13 cellular contexts compared by ENCODE assay signal in the genomic region with DNA sequence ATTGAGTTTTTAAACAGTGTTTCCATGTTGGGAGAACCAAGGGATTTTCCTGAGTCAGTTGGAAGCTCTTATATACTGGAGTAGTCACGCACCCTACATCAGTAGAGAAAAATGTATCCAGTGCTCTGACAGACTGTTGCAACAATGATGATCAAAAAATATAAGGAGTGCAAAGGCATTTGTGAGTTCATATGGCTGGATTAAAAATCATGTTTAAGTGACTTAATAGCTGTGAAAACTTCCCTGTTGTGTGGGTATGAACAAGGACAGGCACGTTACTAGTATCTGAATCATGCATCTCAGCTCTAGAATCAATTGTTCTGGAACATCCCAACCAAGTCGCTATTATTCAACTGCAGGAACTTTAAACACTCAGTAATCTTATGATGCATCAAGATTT.
DNase-seq lines count a peak whose midpoint lies in the region; ATAC-seq, FAIRE-seq and TF ChIP-seq lines count a peak whose summit lies in the region.
"Had no signal": no experiment of that assay in that cellular context is flagged by ENCODE, and none has a peak within 500 bp of the region (broad histone marks: within the 10 kb centered on the region; RNA-seq: fewer than 3 reads in every experiment).

No MANE protein-coding gene starts in this region.

- intact Hi-C loops in OCI-LY7 (cut with micrococcal nuclease; ENCODE audit: unreplicated experiment) (loop anchor here (5.0 kb wide), 1 partner anchor 298 kb away; a partner anchor contains a TSS), PC-3 (cut with micrococcal nuclease) (no loop called here)

- no peak overlapping the region for H3K4me3 Mint-ChIP-seq in nephron progenitor cell
- H3K4me3 Mint-ChIP-seq in progenitor cell of endocrine pancreas (ENCODE audit: low read depth): no peak overlapping the region
- H3K4me3 Mint-ChIP-seq: H9 had no signal

- peaks cover 19% of the 10 kb centered on the region for H3K9me3 Mint-ChIP-seq in nephron progenitor cell
- peaks cover 7% of the 10 kb centered on the region for H3K9me3 Mint-ChIP-seq in progenitor cell of endocrine pancreas (ENCODE audit: low read depth)

- H3K27me3 ChIP-seq in PC-3 (ENCODE audit: low read length): no peaks in the 10 kb centered on the region

- peak overlapping the region; percentile 74 for H3K4me2 ChIP-seq in OCI-LY7 (ENCODE audit: low read length)
- H3K4me2 ChIP-seq in PC-3 (ENCODE audit: low read length): no peak overlapping the region
- H3K4me2 ChIP-seq: A549 had no signal

- H3K27me3 Mint-ChIP-seq in nephron progenitor cell (ENCODE audit: low read depth, poor library complexity) (peaks cover 3% of the 10 kb centered on the region), progenitor cell of endocrine pancreas (no peaks in the 10 kb centered on the region)

- H3K79me2 ChIP-seq in OCI-LY7 (ENCODE audit: insufficient read depth, low read depth, low read length) (no peaks in the 10 kb centered on the region), PC-3 (ENCODE audit: low read length) (no peaks in the 10 kb centered on the region)

- no peak for TF ChIP-seq CTCF in OCI-LY7 (conservative IDR thresholded peaks at IDR 0.05; ENCODE audit: low read length)
- TF ChIP-seq CTCF in epithelial cell of esophagus (IDR thresholded peaks at IDR 0.05; ENCODE audit: insufficient read depth, low read depth, low read length, missing control alignments): no peak
- TF ChIP-seq CTCF in nephron progenitor cell (IDR thresholded peaks at IDR 0.05): no peak
- TF ChIP-seq CTCF in progenitor cell of endocrine pancreas (IDR thresholded peaks at IDR 0.05; ENCODE audit: unreplicated experiment): no peak
- TF ChIP-seq CTCF in PC-3 (conservative IDR thresholded peaks at IDR 0.05; ENCODE audit: low read depth, low read length): no peak

- no peak for DNase-seq in OCI-LY7 (ENCODE audit: low spot score)
- peak; percentile 93 for DNase-seq in epithelial cell of esophagus (ENCODE audit: low read depth)
- no peak for DNase-seq in nephron progenitor cell
- DNase-seq in progenitor cell of endocrine pancreas (ENCODE audit: low spot score, unreplicated experiment): no peak
- DNase-seq in PC-3: no peak
- DNase-seq in GM12891 (ENCODE audit: insufficient read length, low spot score): no peak
- DNase-seq: Caco-2, H9, NCI-H1436 treated with DMSO at 0.1 percent for 48 hours, NCI-H2227 treated with DMSO at 0.1 percent for 48 hours, NCI-H524 treated with DMSO at 0.1 percent for 48 hours had no signal

- H3K9me3 ChIP-seq in OCI-LY7 (ENCODE audit: low read length) (peaks cover 8% of the 10 kb centered on the region; the same call in 1 of the 2 replicates), PC-3 (ENCODE audit: low read length) (no peaks in the 10 kb centered on the region)
- H3K9me3 ChIP-seq: A549, Caco-2 had no signal

- no peaks in the 10 kb centered on the region for H4K20me1 ChIP-seq in OCI-LY7 (ENCODE audit: insufficient read depth, low read length)
- no peaks in the 10 kb centered on the region for H4K20me1 ChIP-seq in PC-3 (ENCODE audit: low read length)

- H3K4me1 Mint-ChIP-seq in nephron progenitor cell (peaks cover 31% of the 10 kb centered on the region), progenitor cell of endocrine pancreas (ENCODE audit: low read depth) (no peaks in the 10 kb centered on the region)

- CTCF ChIA-PET in OCI-LY7 (lab: Charles Lee; ENCODE audit: unreplicated experiment) (interaction anchor here (0.5 kb wide), 1 partner anchor 16 kb away, joined by 3 read pairs; no protein-coding TSS in a partner anchor), PC-3 (lab: Charles Lee) (no interaction called here)

- H3K27ac ChIP-seq in OCI-LY7 (ENCODE audit: low read depth, low read length, poor library complexity, severe bottlenecking) (peak overlapping the region; percentile 90), PC-3 (ENCODE audit: low read length) (no peak overlapping the region)
- H3K27ac ChIP-seq: A549 had no signal

- H3K27ac Mint-ChIP-seq in nephron progenitor cell: peak overlapping the region; percentile 16
- H3K27ac Mint-ChIP-seq in progenitor cell of endocrine pancreas: no peak overlapping the region
- H3K27ac Mint-ChIP-seq: H9 had no signal

- POLR2A ChIA-PET in OCI-LY7 (lab: Charles Lee): interaction anchor here (1.0 kb wide), 1 partner anchor 277 kb away, joined by 3 read pairs; no protein-coding TSS in a partner anchor
- POLR2A ChIA-PET in PC-3 (lab: Charles Lee; ENCODE audit: unreplicated experiment): no interaction called here

- no peaks in the 10 kb centered on the region for H3F3A ChIP-seq in PC-3 (ENCODE audit: low read length, unreplicated experiment)

- H3K36me3 ChIP-seq in OCI-LY7 (ENCODE audit: insufficient read depth, low read length): no peaks in the 10 kb centered on the region
- H3K36me3 ChIP-seq in PC-3 (ENCODE audit: low read depth, low read length): no peaks in the 10 kb centered on the region

- ATAC-seq in GM18909 (IDR thresholded peaks at IDR 0.05; ENCODE audit: poor library complexity, unreplicated experiment) (peak; percentile 19), PC-3 (no peak)
- ATAC-seq: A549 had no signal

- BruUV-seq in OCI-LY7 (replicated peaks; lab: Mats Ljungman, UMichigan): no TSS peak
- no TSS peak for BruUV-seq in PC-3 (replicated peaks; lab: Mats Ljungman, UMichigan)

- H3K4me3 ChIP-seq in OCI-LY7 (ENCODE audit: low read depth, low read length, poor library complexity, severe bottlenecking) (peak overlapping the region; percentile 47), epithelial cell of esophagus (ENCODE audit: low read length) (no peak overlapping the region), PC-3 (ENCODE audit: low read length) (no peak overlapping the region)
- H3K4me3 ChIP-seq: A549 had no signal

- peaks cover 33% of the 10 kb centered on the region for H3K36me3 Mint-ChIP-seq in nephron progenitor cell (ENCODE audit: low read depth)
- peaks cover 2% of the 10 kb centered on the region for H3K36me3 Mint-ChIP-seq in progenitor cell of endocrine pancreas (ENCODE audit: insufficient read depth)

- no peak for TF ChIP-seq POLR2A in GM12891 (IDR thresholded peaks at IDR 0.05; ENCODE audit: low read depth, low read length)

- no peak for FAIRE-seq in GM12891 (lab: Jason Lieb, UNC)
- FAIRE-seq: A549 had no signal

- H3K4me1 ChIP-seq in OCI-LY7 (ENCODE audit: insufficient read depth, low read length, poor library complexity, severe bottlenecking) (peaks cover 35% of the 10 kb centered on the region), PC-3 (ENCODE audit: insufficient read depth, low read length) (no peaks in the 10 kb centered on the region)
- H3K4me1 ChIP-seq: A549 had no signal

- H3K9ac ChIP-seq in PC-3 (ENCODE audit: low read length): no peak overlapping the region

- peak overlapping the region; percentile 69 for H2AFZ ChIP-seq in OCI-LY7 (ENCODE audit: low read length)
- no peak overlapping the region for H2AFZ ChIP-seq in PC-3 (ENCODE audit: low read length)

- no peaks in the 10 kb centered on the region for H3K9me2 ChIP-seq in OCI-LY7 (ENCODE audit: insufficient read depth, low read length)
- H3K9me2 ChIP-seq in PC-3 (replicated peaks; ENCODE audit: low read length): no peaks in the 10 kb centered on the region

TF ChIP-seq in GM12891, 5 proteins besides CTCF, POLR2A, EP300 and RAD21:
- TF ChIP-seq POU2F2 (IDR thresholded peaks at IDR 0.05; ENCODE audit: low read depth, low read length) (no peak), PAX5 (IDR thresholded peaks at IDR 0.05; ENCODE audit: insufficient read depth, low read length, severe bottlenecking) (no peak), SPI1 (IDR thresholded peaks at IDR 0.05; ENCODE audit: low read depth, low read length) (no peak), TAF1 (IDR thresholded peaks at IDR 0.05; ENCODE audit: low read depth, low read length) (no peak), POLR2AphosphoS5 (IDR thresholded peaks at IDR 0.05; ENCODE audit: low read depth, low read length) (no peak)
